16 cellular contexts compared by ENCODE assay signal in the genomic region with DNA sequence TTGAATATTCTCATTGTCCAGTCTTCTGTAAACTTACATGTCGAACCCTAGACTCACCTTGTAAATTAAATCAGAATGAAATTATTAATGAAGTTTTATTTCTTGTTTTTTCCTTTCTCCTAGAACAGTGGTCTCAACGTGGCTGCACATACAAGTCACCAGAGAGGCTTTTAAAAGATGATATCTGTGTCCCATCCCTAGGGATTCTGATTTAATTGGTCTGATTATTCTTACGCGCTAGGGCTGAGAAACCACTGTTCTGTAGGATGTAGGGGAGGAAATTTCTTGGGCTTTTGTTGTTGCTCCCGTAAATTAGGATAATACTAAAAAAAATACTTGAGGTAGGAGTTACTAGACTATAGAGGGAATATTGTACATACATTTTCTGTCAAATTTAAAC. TPM values are rescaled to one million over a fixed set of nuclear protein-coding genes. Genes with fewer than 3 reads are reported as not detected.
DNase-seq lines count a peak whose midpoint lies in the region; ATAC-seq and TF ChIP-seq lines count a peak whose summit lies in the region.
"Had no signal": no experiment of that assay in that cellular context is flagged by ENCODE, and none has a peak within 500 bp of the region (broad histone marks: within the 10 kb centered on the region; RNA-seq: fewer than 3 reads in every experiment).

No MANE protein-coding gene starts in this region.

- 87 to 88% methylated on average over 5 of the region's 5 CpGs for WGBS in body of pancreas, 2 donors

- H4K20me1 ChIP-seq in GM23338 (replicated peaks; ENCODE audit: insufficient read depth): peaks cover 54% of the 10 kb centered on the region

- H3K4me3 ChIP-seq in GM23338 (no peak overlapping the region), body of pancreas (no peak overlapping the region)
- no peak overlapping the region for H3K4me3 ChIP-seq in naive thymus-derived CD4-positive, alpha-beta T cell (ENCODE audit: low read length)
- H3K4me3 ChIP-seq: BLaER1, GM12878 had no signal

- no peaks in the 10 kb centered on the region for H3K9me2 ChIP-seq in GM23338 (ENCODE audit: insufficient read depth)

- H3K79me2 ChIP-seq in GM23338 (replicated peaks; ENCODE audit: insufficient read depth): peaks cover 100% of the 10 kb centered on the region

- no peak overlapping the region for H3K4me2 ChIP-seq in GM23338
- H3K4me2 ChIP-seq: BLaER1 had no signal

- no peak for DNase-seq in natural killer cell
- no peak for DNase-seq in natural killer cell treated with Interleukin-12 subunit alpha and Interleukin-12 subunit beta and Interleukin-15 and Interleukin-18, amount 100 ng/mL, for 72 hours (ENCODE audit: low spot score)
- no peak for DNase-seq in GM23338 (ENCODE audit: low spot score)
- DNase-seq in naive thymus-derived CD4-positive, alpha-beta T cell: no peak
- no peak for DNase-seq in body of pancreas
- DNase-seq: Calu3; CD8-positive, alpha-beta T cell; DMS 273 treated with DMSO at 0.1 percent for 48 hours; DND-41; EL; HCEC 1CT had no signal

- H3K4me1 Mint-ChIP-seq in natural killer cell (peaks cover 61% of the 10 kb centered on the region in 2 donors), GM23338 (peaks cover 44% of the 10 kb centered on the region)
- H3K4me1 Mint-ChIP-seq in natural killer cell treated with Interleukin-12 subunit alpha and Interleukin-12 subunit beta and Interleukin-15 and Interleukin-18, amount 100 ng/mL, for 72 hours (ENCODE audit: low read depth in 2 of 2): peaks cover 41 to 43% of the 10 kb centered on the region in 2 donors
- peaks cover 28 to 86% (median 83%) of the 10 kb centered on the region in 7 donors for H3K4me1 Mint-ChIP-seq in naive thymus-derived CD4-positive, alpha-beta T cell

- H3K27ac ChIP-seq in GM23338 (ENCODE audit: low read depth): peak overlapping the region; percentile 51
- no peak overlapping the region for H3K27ac ChIP-seq in naive thymus-derived CD4-positive, alpha-beta T cell (ENCODE audit: low read depth, low read length)
- H3K27ac ChIP-seq in body of pancreas: no peak overlapping the region
- H3K27ac ChIP-seq: BLaER1, HL-60 had no signal

- ATAC-seq in natural killer cell (no peak), GM23338 (no peak), body of pancreas (no peak), HG02623 (IDR thresholded peaks at IDR 0.05; ENCODE audit: unreplicated experiment) (no peak)
- no peak for ATAC-seq in natural killer cell treated with Interleukin-12 subunit alpha and Interleukin-12 subunit beta and Interleukin-15 and Interleukin-18, amount 100 ng/mL, for 72 hours
- ATAC-seq in naive thymus-derived CD4-positive, alpha-beta T cell: no peak
- ATAC-seq: CD8-positive, alpha-beta T cell; GM12878 had no signal

- H3K27ac Mint-ChIP-seq in natural killer cell: peak overlapping the region; percentile 49 to 66
- no peak overlapping the region for H3K27ac Mint-ChIP-seq in natural killer cell treated with Interleukin-12 subunit alpha and Interleukin-12 subunit beta and Interleukin-15 and Interleukin-18, amount 100 ng/mL, for 72 hours
- H3K27ac Mint-ChIP-seq in GM23338: no peak overlapping the region
- H3K27ac Mint-ChIP-seq in naive thymus-derived CD4-positive, alpha-beta T cell: peak overlapping the region in 2 of 9 donors; percentile 1 to 8
- H3K27ac Mint-ChIP-seq: CD8-positive, alpha-beta T cell had no signal

- H3K27me3 Mint-ChIP-seq in natural killer cell (ENCODE audit: low read depth in 2 of 2) (no peaks in the 10 kb centered on the region), GM23338 (ENCODE audit: insufficient read depth, low read depth, poor library complexity) (no peaks in the 10 kb centered on the region)
- no peaks in the 10 kb centered on the region for H3K27me3 Mint-ChIP-seq in natural killer cell treated with Interleukin-12 subunit alpha and Interleukin-12 subunit beta and Interleukin-15 and Interleukin-18, amount 100 ng/mL, for 72 hours
- H3K27me3 Mint-ChIP-seq in naive thymus-derived CD4-positive, alpha-beta T cell: no peaks in the 10 kb centered on the region

- H3F3A ChIP-seq in GM23338 (replicated peaks; ENCODE audit: low read depth): no peaks in the 10 kb centered on the region

- H3K4me3 Mint-ChIP-seq in natural killer cell (no peak overlapping the region), GM23338 (no peak overlapping the region)
- H3K4me3 Mint-ChIP-seq in natural killer cell treated with Interleukin-12 subunit alpha and Interleukin-12 subunit beta and Interleukin-15 and Interleukin-18, amount 100 ng/mL, for 72 hours: no peak overlapping the region
- peak overlapping the region in 6 of 10 donors; percentile 8 to 52 (median 28) for H3K4me3 Mint-ChIP-seq in naive thymus-derived CD4-positive, alpha-beta T cell
- H3K4me3 Mint-ChIP-seq: CD14-positive monocyte; CD8-positive, alpha-beta T cell had no signal

- no peak for TF ChIP-seq CTCF in natural killer cell (IDR thresholded peaks at IDR 0.05)
- TF ChIP-seq CTCF in GM23338 (conservative IDR thresholded peaks at IDR 0.05; ENCODE audit: low read depth in 2 of 2): no peak
- TF ChIP-seq CTCF in body of pancreas (IDR thresholded peaks at IDR 0.05): no peak

- H3K9me3 Mint-ChIP-seq in natural killer cell (no peaks in the 10 kb centered on the region), GM23338 (no peaks in the 10 kb centered on the region; the same call in 2 of the 3 replicates)
- H3K9me3 Mint-ChIP-seq in natural killer cell treated with Interleukin-12 subunit alpha and Interleukin-12 subunit beta and Interleukin-15 and Interleukin-18, amount 100 ng/mL, for 72 hours: peaks cover 4% of the 10 kb centered on the region
- H3K9me3 Mint-ChIP-seq in naive thymus-derived CD4-positive, alpha-beta T cell: peaks cover 0 to 7% (median 0%) of the 10 kb centered on the region in 11 donors

- POLR2A ChIA-PET in naive thymus-derived CD4-positive, alpha-beta T cell (lab: Charles Lee): no interaction called here

- H2AFZ ChIP-seq in GM23338: no peak overlapping the region

- H3K36me3 Mint-ChIP-seq in natural killer cell: peaks cover 10% of the 10 kb centered on the region
- H3K36me3 Mint-ChIP-seq in natural killer cell treated with Interleukin-12 subunit alpha and Interleukin-12 subunit beta and Interleukin-15 and Interleukin-18, amount 100 ng/mL, for 72 hours: peaks cover 7% of the 10 kb centered on the region
- H3K36me3 Mint-ChIP-seq in GM23338 (ENCODE audit: low read depth): peaks cover 32% of the 10 kb centered on the region
- H3K36me3 Mint-ChIP-seq in naive thymus-derived CD4-positive, alpha-beta T cell: peaks cover 15 to 53% (median 40%) of the 10 kb centered on the region in 5 donors

- H3K9me3 ChIP-seq in naive thymus-derived CD4-positive, alpha-beta T cell (ENCODE audit: control insufficient read depth in 2 of 3, low read length in 3 of 3): no peaks in the 10 kb centered on the region
- H3K9me3 ChIP-seq in body of pancreas: no peaks in the 10 kb centered on the region

- CTCF ChIA-PET in naive thymus-derived CD4-positive, alpha-beta T cell (lab: Charles Lee): no interaction called here

- H3K36me3 ChIP-seq in GM23338 (ENCODE audit: insufficient read depth) (no peaks in the 10 kb centered on the region), body of pancreas (replicated peaks in 1 of 2; ENCODE audit: insufficient read depth in 1 of 2, low read depth in 2 of 2) (no peaks in the 10 kb centered on the region)
- peaks cover 0 to 10% (median 3%) of the 10 kb centered on the region in 3 experiments for H3K36me3 ChIP-seq in naive thymus-derived CD4-positive, alpha-beta T cell (ENCODE audit: control insufficient read depth in 2 of 3, insufficient read depth in 3 of 3, low read length in 3 of 3)

- intact Hi-C loops in natural killer cell (cut with micrococcal nuclease): no loop called here
- intact Hi-C loops in naive thymus-derived CD4-positive, alpha-beta T cell (cut with micrococcal nuclease): loop anchor here in 1 of 2 donors (2.0 kb wide), 1 partner anchor 16 kb away; no protein-coding TSS in a partner anchor
- intact Hi-C loops in body of pancreas (cut with DNase I): no loop called here

- H3K27me3 ChIP-seq in GM23338 (ENCODE audit: insufficient read depth) (no peaks in the 10 kb centered on the region), body of pancreas (no peaks in the 10 kb centered on the region)
- H3K27me3 ChIP-seq in naive thymus-derived CD4-positive, alpha-beta T cell (ENCODE audit: control insufficient read depth in 2 of 2, insufficient read depth in 2 of 2, low read length in 2 of 2): no peaks in the 10 kb centered on the region
- H3K27me3 ChIP-seq: BLaER1 had no signal

- H3K4me1 ChIP-seq in GM23338 (ENCODE audit: insufficient read depth): peaks cover 32% of the 10 kb centered on the region
- peaks cover 0 to 27% of the 10 kb centered on the region in 2 donors for H3K4me1 ChIP-seq in naive thymus-derived CD4-positive, alpha-beta T cell (ENCODE audit: control insufficient read depth in 2 of 2, insufficient read depth in 2 of 2, low read length in 2 of 2)
- H3K4me1 ChIP-seq in body of pancreas: peaks cover 16% of the 10 kb centered on the region

- TF ChIP-seq POLR2A in body of pancreas (IDR thresholded peaks at IDR 0.05): no peak

TF ChIP-seq in GM23338, 12 proteins besides CTCF, POLR2A, EP300 and RAD21 (continues in another document):
- TF ChIP-seq, protein P1, sequence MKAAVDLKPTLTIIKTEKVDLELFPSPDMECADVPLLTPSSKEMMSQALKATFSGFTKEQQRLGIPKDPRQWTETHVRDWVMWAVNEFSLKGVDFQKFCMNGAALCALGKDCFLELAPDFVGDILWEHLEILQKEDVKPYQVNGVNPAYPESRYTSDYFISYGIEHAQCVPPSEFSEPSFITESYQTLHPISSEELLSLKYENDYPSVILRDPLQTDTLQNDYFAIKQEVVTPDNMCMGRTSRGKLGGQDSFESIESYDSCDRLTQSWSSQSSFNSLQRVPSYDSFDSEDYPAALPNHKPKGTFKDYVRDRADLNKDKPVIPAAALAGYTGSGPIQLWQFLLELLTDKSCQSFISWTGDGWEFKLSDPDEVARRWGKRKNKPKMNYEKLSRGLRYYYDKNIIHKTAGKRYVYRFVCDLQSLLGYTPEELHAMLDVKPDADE (IDR thresholded peaks at IDR 0.05): no peak
- no peak for TF ChIP-seq JUNB (IDR thresholded peaks at IDR 0.05; ENCODE audit: unreplicated experiment)
- no peak for TF ChIP-seq CREB1 (CRISPR knock-in tag; IDR thresholded peaks at IDR 0.05; ENCODE audit: low read depth)
- TF ChIP-seq POLR2AphosphoS5 (IDR thresholded peaks at IDR 0.05; ENCODE audit: low read depth): no peak
- TF ChIP-seq EZH2phosphoT487 (IDR thresholded peaks at IDR 0.05; ENCODE audit: unreplicated experiment): no peak

RNA-seq across cellular contexts. Expression of a gene that starts 32.1 kb away (rescaled TPM):
- 100 to 1,000 TPM in 1 of 3 donors, 10 to 100 TPM in 2; 79.9 to 102 (median 98.8) TPM for total RNA-seq in natural killer cell
- 10 to 100 TPM; 44.8 to 75.5 TPM for total RNA-seq in natural killer cell treated with Interleukin-12 subunit alpha and Interleukin-12 subunit beta and Interleukin-15 and Interleukin-18, amount 100 ng/mL, for 72 hours
- total RNA-seq in GM23338 (2014; rRNA removed; shearing (Covaris generic)): 134 and 137 TPM in 2 replicates
- polyA plus RNA-seq in GM23338 (2016; fragmentation: Nextera tagmentation; extraction: Ambion mirVana): 93.1 and 112 TPM in 2 replicates
- total RNA-seq in naive thymus-derived CD4-positive, alpha-beta T cell: 10 to 100 TPM; 46.0 to 89.5 (median 78.8) TPM
- 10 to 100 TPM; 52.0 to 74.7 TPM for polyA plus RNA-seq in naive thymus-derived CD4-positive, alpha-beta T cell
- total RNA-seq in body of pancreas: 10 to 100 TPM; 27.0 to 44.5 TPM

Comparison
In these comparisons a context has a peak if more than half of its experiments do, and no peak if none do; other contexts are left out.
1. H3K27ac Mint-ChIP-seq: peak in natural killer cell (2 of 2); none in natural killer cell treated with Interleukin-12 subunit alpha and Interleukin-12 subunit beta and Interleukin-15 and Interleukin-18, amount 100 ng/mL, for 72 hours (0 of 2) and GM23338 (single experiment).
2. H3K4me3 Mint-ChIP-seq: peak in naive thymus-derived CD4-positive, alpha-beta T cell (6 of 10); none in natural killer cell (single experiment), natural killer cell treated with Interleukin-12 subunit alpha and Interleukin-12 subunit beta and Interleukin-15 and Interleukin-18, amount 100 ng/mL, for 72 hours (single experiment) and GM23338 (single experiment).